ENCODE assay signal across 20 cellular contexts in genomic region chr21:26443867-26444266, GRCh38.
"Had no signal": no experiment of that assay in that cellular context is flagged by ENCODE, and none has a peak within 500 bp of the region (broad histone marks: within the 10 kb centered on the region; RNA-seq: fewer than 3 reads in every experiment).

No MANE protein-coding gene starts in this region.

- H3K36me3 ChIP-seq: tibial artery had no signal

- H3K27ac Mint-ChIP-seq: activated naive CD8-positive, alpha-beta T cell treated with anti-CD3 and anti-CD28 coated beads for 36 hours had no signal

- H3K9me3 ChIP-seq: tibial artery had no signal

- H3K27me3 ChIP-seq: tibial artery had no signal

- H3K4me3 Mint-ChIP-seq: activated naive CD8-positive, alpha-beta T cell treated with anti-CD3 and anti-CD28 coated beads for 36 hours had no signal

- H3K9me3 Mint-ChIP-seq: activated naive CD8-positive, alpha-beta T cell treated with anti-CD3 and anti-CD28 coated beads for 36 hours had no signal

- ATAC-seq: esophagus mucosa, left lobe of liver had no signal

- DNase-seq: activated CD4-positive, alpha-beta T cell treated with anti-CD3 and anti-CD28 coated beads for 1 hour; activated CD4-positive, alpha-beta T cell treated with anti-CD3 and anti-CD28 coated beads, Interleukin-2, amount 50 U/mL, for 48 hours; activated naive CD8-positive, alpha-beta T cell treated with anti-CD3 and anti-CD28 coated beads for 36 hours; cerebellar nuclear complex; cortex of kidney; effector CD4-positive, alpha-beta T cell; hippocampal formation; islet precursor cell; occipital lobe; posterior cingulate gyrus; stimulated activated CD4-positive, alpha-beta T cell treated with anti-CD3 and anti-CD28 coated beads, Interleukin-12 subunit alpha, Interleukin-12 subunit beta, amount 100 ng/mL, for 4 hours; stimulated activated CD4-positive, alpha-beta T cell treated with anti-CD3 and anti-CD28 coated beads, Interleukin-1b, Interleukin-23, amount 100 ng/mL, for 48 hours; stimulated activated naive CD4-positive, alpha-beta T cell treated with Interleukin-2 at 50 U/mL for 16 hours; substantia nigra; SW 1271; T-helper 2 cell; tibial artery had no signal

- H3K4me1 Mint-ChIP-seq: activated naive CD8-positive, alpha-beta T cell treated with anti-CD3 and anti-CD28 coated beads for 36 hours had no signal

- H3K36me3 Mint-ChIP-seq: activated naive CD8-positive, alpha-beta T cell treated with anti-CD3 and anti-CD28 coated beads for 36 hours had no signal

- H3K4me3 ChIP-seq: tibial artery had no signal

- H3K27ac ChIP-seq: tibial artery, VCaP had no signal
